In genomic region chr4:68895561-68896198, GRCh38 we compare ENCODE assay signal across 20 cellular contexts. TPM values are rescaled to one million over a fixed set of nuclear protein-coding genes. Genes with fewer than 3 reads are reported as not detected.
A peak's percentile ranks its signal among the peaks of the same experiment; 100 is the strongest.
DNase-seq lines count a peak whose midpoint lies in the region.
"Had no signal": no experiment of that assay in that cellular context is flagged by ENCODE, and none has a peak within 500 bp of the region (broad histone marks: within the 10 kb centered on the region; RNA-seq: fewer than 3 reads in every experiment).

No MANE protein-coding gene starts in this region.

- DNase-seq in ACHN, result peak; percentile 16
- DNase-seq in LHCN-M2 (ENCODE audit: low read depth), result peak; percentile 22
- peak; percentile 97 for DNase-seq in amniotic epithelial cell (ENCODE audit: low read depth)
- peak; percentile 62 for DNase-seq in kidney tubule cell (ENCODE audit: low spot score)
- DNase-seq in germinal center (ENCODE audit: low spot score), result no peak
- no peak for DNase-seq in activated CD4-positive, alpha-beta T cell treated with anti-CD3 and anti-CD28 coated beads, Interleukin-2, amount 50 U/mL, for 4 hours
- DNase-seq in NCI-H69 (lab: John Stamatoyannopoulos, UW), result no peak
- DNase-seq: Calu3; CD4-positive, alpha-beta memory T cell; DMS53; H9; HFFc6; NCI-H1694; NCI-H510A; NCI-H748 treated with DMSO at 0.1 percent for 48 hours; NK-92 treated with Interleukin-12 subunit alpha and Interleukin-12 subunit beta, amount 100 ng/mL, for 24 hours had no signal

- in situ Hi-C loops in ACHN (cut with HindIII; ENCODE audit: low pct_ligation_motif_present, low pct_unique_long_range_greater_than_20kb, low sequenced_read_pairs), result no loop called here

RNA-seq across cellular contexts. Expression of gene UGT2A3, which starts 55.9 kb away (rescaled TPM):
- total RNA-seq in LHCN-M2 (2014; rRNA removed), result not detected in 2 replicates
- polyA plus RNA-seq in LHCN-M2 (2012), result not detected
- total RNA-seq: A673; CD4-positive, alpha-beta memory T cell; H9; HFFc6; MCF 10A; T-helper 2 cell treated with Interferon-gamma antibody and Interleukin-4, amounts not matched to agents 100 ng/mL and 5 ng/mL, for 36 hours had no signal
- polyA plus RNA-seq: CD4-positive, alpha-beta memory T cell; IgD-negative memory B cell had no signal

Comparison
In these comparisons a context has a peak if more than half of its experiments do, and no peak if none do; other contexts are left out.
1. DNase-seq: peak in ACHN (single experiment), LHCN-M2 (single experiment), amniotic epithelial cell (single experiment) and kidney tubule cell (single experiment); none in germinal center (single experiment), activated CD4-positive, alpha-beta T cell treated with anti-CD3 and anti-CD28 coated beads, Interleukin-2, amount 50 U/mL, for 4 hours (0 of 2) and NCI-H69 (single experiment).